8 cellular contexts compared by ENCODE assay signal in genomic region chr10:123614888-123615287, GRCh38. TPM values are rescaled to one million over a fixed set of nuclear protein-coding genes. Genes with fewer than 3 reads are reported as not detected.
DNase-seq lines count a peak whose midpoint lies in the region; ATAC-seq and TF ChIP-seq lines count a peak whose summit lies in the region.

No MANE protein-coding gene starts in this region.

- WGBS in endodermal cell (ENCODE audit: insufficient coverage in 1 of 2, insufficient read length in 1 of 2), 2 experiments: 8 to 19% methylated on average over 5 to 12 of the region's 12 CpGs

- no peaks in the 10 kb centered on the region for H3K9me3 Mint-ChIP-seq in endodermal cell
- peaks cover 0 to 9% (median 3%) of the 10 kb centered on the region in 11 donors for H3K9me3 Mint-ChIP-seq in naive thymus-derived CD4-positive, alpha-beta T cell

- CTCF ChIA-PET in naive thymus-derived CD4-positive, alpha-beta T cell (lab: Charles Lee): no interaction called here

- POLR2A ChIA-PET in naive thymus-derived CD4-positive, alpha-beta T cell (lab: Charles Lee): no interaction called here

- peaks cover 15% of the 10 kb centered on the region for H3K27me3 ChIP-seq in endodermal cell (ENCODE audit: control insufficient read depth, insufficient read depth, low read length, poor library complexity, severe bottlenecking)
- H3K27me3 ChIP-seq in naive thymus-derived CD4-positive, alpha-beta T cell (ENCODE audit: control insufficient read depth in 2 of 2, insufficient read depth in 2 of 2, low read length in 2 of 2): no peaks in the 10 kb centered on the region

- no peak overlapping the region for H3K9ac ChIP-seq in endodermal cell (ENCODE audit: extremely low read depth, low read length, poor library complexity, severe bottlenecking)

- no peaks in the 10 kb centered on the region for H3K9me3 ChIP-seq in endodermal cell (ENCODE audit: control insufficient read depth, low read length)
- no peaks in the 10 kb centered on the region for H3K9me3 ChIP-seq in naive thymus-derived CD4-positive, alpha-beta T cell (ENCODE audit: control insufficient read depth in 2 of 3, low read length in 3 of 3)

- H3K27me3 Mint-ChIP-seq in endodermal cell (ENCODE audit: insufficient read depth): peaks cover 11% of the 10 kb centered on the region
- H3K27me3 Mint-ChIP-seq in naive thymus-derived CD4-positive, alpha-beta T cell: peaks cover 0 to 28% (median 16%) of the 10 kb centered on the region in 5 donors

- peak; percentile 36 for DNase-seq in activated gamma-delta T cell treated with Interleukin-2 at 50 U/mL for 16 hours
- no peak for DNase-seq in activated gamma-delta T cell (lab: John Stamatoyannopoulos, UW)
- peak; percentile 38 for DNase-seq in UCSD-AML1 (lab: John Stamatoyannopoulos, UW; ENCODE audit: unreplicated experiment)
- DNase-seq in endodermal cell: peak; percentile 97
- peak in 6 of 9 donors; percentile 2 to 50 (median 16) for DNase-seq in naive thymus-derived CD4-positive, alpha-beta T cell
- DNase-seq in NCI-H187 treated with DMSO at 0.1 percent for 48 hours (lab: John Stamatoyannopoulos, UW): no peak
- DNase-seq in NCI-H1092 treated with DMSO at 0.1 percent for 48 hours (lab: John Stamatoyannopoulos, UW): no peak

- no peaks in the 10 kb centered on the region for H3K36me3 Mint-ChIP-seq in endodermal cell (ENCODE audit: low read depth)
- H3K36me3 Mint-ChIP-seq in naive thymus-derived CD4-positive, alpha-beta T cell: no peaks in the 10 kb centered on the region

- no peaks in the 10 kb centered on the region for H3K4me1 ChIP-seq in endodermal cell (ENCODE audit: control insufficient read depth, insufficient read depth, low read length)
- H3K4me1 ChIP-seq in naive thymus-derived CD4-positive, alpha-beta T cell (ENCODE audit: control insufficient read depth in 2 of 2, insufficient read depth in 2 of 2, low read length in 2 of 2): no peaks in the 10 kb centered on the region

- no peak overlapping the region for H3K27ac Mint-ChIP-seq in endodermal cell
- H3K27ac Mint-ChIP-seq in naive thymus-derived CD4-positive, alpha-beta T cell: peak overlapping the region in 2 of 9 donors; percentile 18 to 43

- intact Hi-C loops in naive thymus-derived CD4-positive, alpha-beta T cell (cut with micrococcal nuclease): no loop called here

- ATAC-seq in naive thymus-derived CD4-positive, alpha-beta T cell: no peak
- no peak for ATAC-seq in GM19328 (IDR thresholded peaks at IDR 0.05; ENCODE audit: unreplicated experiment)

- H3K4me3 ChIP-seq in endodermal cell (ENCODE audit: low read length): no peak overlapping the region
- H3K4me3 ChIP-seq in naive thymus-derived CD4-positive, alpha-beta T cell (ENCODE audit: low read length): no peak overlapping the region

- no peak overlapping the region for H3K4me3 Mint-ChIP-seq in endodermal cell
- H3K4me3 Mint-ChIP-seq in naive thymus-derived CD4-positive, alpha-beta T cell: no peak overlapping the region

- H3K27ac ChIP-seq in endodermal cell (ENCODE audit: low read depth, low read length): no peak overlapping the region
- no peak overlapping the region for H3K27ac ChIP-seq in naive thymus-derived CD4-positive, alpha-beta T cell (ENCODE audit: low read depth, low read length)

- H3K36me3 ChIP-seq in endodermal cell (ENCODE audit: control insufficient read depth, insufficient read depth, low read length): no peaks in the 10 kb centered on the region
- H3K36me3 ChIP-seq in naive thymus-derived CD4-positive, alpha-beta T cell (ENCODE audit: control insufficient read depth in 2 of 3, insufficient read depth in 3 of 3, low read length in 3 of 3): no peaks in the 10 kb centered on the region

- peaks cover 3% of the 10 kb centered on the region for H3K4me1 Mint-ChIP-seq in endodermal cell
- H3K4me1 Mint-ChIP-seq in naive thymus-derived CD4-positive, alpha-beta T cell: no peaks in the 10 kb centered on the region

- no peak for TF ChIP-seq CTCF in endodermal cell (conservative IDR thresholded peaks at IDR 0.05)

RNA-seq across cellular contexts. Expression of gene GPR26, which starts 51.3 kb away (rescaled TPM):
- total RNA-seq in endodermal cell: not detected
- polyA plus RNA-seq in endodermal cell (2013, experiment 1 of 2): not detected
- polyA plus RNA-seq in endodermal cell (2013, experiment 2 of 2): not detected
- not detected for total RNA-seq in naive thymus-derived CD4-positive, alpha-beta T cell
- not detected for polyA plus RNA-seq in naive thymus-derived CD4-positive, alpha-beta T cell

Comparison
In these comparisons a context has a peak if more than half of its experiments do, and no peak if none do; other contexts are left out.
1. DNase-seq: peak in activated gamma-delta T cell treated with Interleukin-2 at 50 U/mL for 16 hours (single experiment), UCSD-AML1 (single experiment), endodermal cell (single experiment) and naive thymus-derived CD4-positive, alpha-beta T cell (6 of 9); none in activated gamma-delta T cell (single experiment), NCI-H187 treated with DMSO at 0.1 percent for 48 hours (single experiment) and NCI-H1092 treated with DMSO at 0.1 percent for 48 hours (single experiment).